In genomic region chr5:42952575-42952974, GRCh38 we compare ENCODE assay signal across 10 cellular contexts.
DNase-seq lines count a peak whose midpoint lies in the region; ATAC-seq and TF ChIP-seq lines count a peak whose summit lies in the region.
"Had no signal": no experiment of that assay in that cellular context is flagged by ENCODE, and none has a peak within 500 bp of the region (broad histone marks: within the 10 kb centered on the region; RNA-seq: fewer than 3 reads in every experiment).

No MANE protein-coding gene starts in this region.

- no peaks in the 10 kb centered on the region for H3K27me3 ChIP-seq in MM.1S (replicated peaks; ENCODE audit: insufficient read depth, low read length)
- H3K27me3 ChIP-seq: SJCRH30 had no signal

- peaks cover 25% of the 10 kb centered on the region for H3K9me3 Mint-ChIP-seq in dendritic cell treated with granulocyte-macrophage colony-stimulating factor and Interleukin-4, amounts not matched to agents 40 ng/mL and 50 ng/mL, for 4 days

- DNase-seq in DMS79 treated with DMSO at 0.1 percent for 48 hours (lab: John Stamatoyannopoulos, UW) (peak; percentile 43), DMS79 (lab: John Stamatoyannopoulos, UW) (no peak), MM.1S (no peak), skeletal muscle cell (ENCODE audit: low read depth) (no peak), NCI-H1694 (lab: John Stamatoyannopoulos, UW) (no peak), NCI-H1092 treated with DMSO at 0.1 percent for 48 hours (lab: John Stamatoyannopoulos, UW) (no peak)
- DNase-seq: SJCRH30 had no signal

- peaks cover 35% of the 10 kb centered on the region for H3K4me1 Mint-ChIP-seq in dendritic cell treated with granulocyte-macrophage colony-stimulating factor and Interleukin-4, amounts not matched to agents 40 ng/mL and 50 ng/mL, for 4 days (ENCODE audit: low read depth)

- no peaks in the 10 kb centered on the region for H3K9me2 ChIP-seq in MM.1S (replicated peaks; ENCODE audit: insufficient read depth, low read length)

- H3K27ac ChIP-seq in MM.1S (ENCODE audit: low read length) = peak overlapping the region; percentile 93; the same call in 1 of the 2 replicates
- H3K27ac ChIP-seq: HL-60, SJCRH30 had no signal

- ATAC-seq in GM21737 (IDR thresholded peaks at IDR 0.05; ENCODE audit: unreplicated experiment) = no peak

- peak overlapping the region; percentile 98 for H3K27ac Mint-ChIP-seq in dendritic cell treated with granulocyte-macrophage colony-stimulating factor and Interleukin-4, amounts not matched to agents 40 ng/mL and 50 ng/mL, for 4 days

- H3K79me2 ChIP-seq in MM.1S (ENCODE audit: low read length) = peaks cover 5% of the 10 kb centered on the region; the same call in 1 of the 2 replicates

- H4K20me1 ChIP-seq in MM.1S (ENCODE audit: insufficient read depth, low read length) = no peaks in the 10 kb centered on the region

- peaks cover 26% of the 10 kb centered on the region for H3K36me3 Mint-ChIP-seq in dendritic cell treated with granulocyte-macrophage colony-stimulating factor and Interleukin-4, amounts not matched to agents 40 ng/mL and 50 ng/mL, for 4 days (ENCODE audit: low read depth)

- peaks cover 10% of the 10 kb centered on the region for H3K27me3 Mint-ChIP-seq in dendritic cell treated with granulocyte-macrophage colony-stimulating factor and Interleukin-4, amounts not matched to agents 40 ng/mL and 50 ng/mL, for 4 days

- peak overlapping the region; percentile 83 for H3K4me3 Mint-ChIP-seq in dendritic cell treated with granulocyte-macrophage colony-stimulating factor and Interleukin-4, amounts not matched to agents 40 ng/mL and 50 ng/mL, for 4 days

- H3K4me2 ChIP-seq in MM.1S (ENCODE audit: low read depth, low read length) = peak overlapping the region; percentile 83

- no peaks in the 10 kb centered on the region for H3K36me3 ChIP-seq in MM.1S (replicated peaks; ENCODE audit: insufficient read depth, low read length)
- H3K36me3 ChIP-seq: SJCRH30 had no signal

- H3K9me3 ChIP-seq in MM.1S (replicated peaks; ENCODE audit: insufficient read depth, low read length) = no peaks in the 10 kb centered on the region

- H2AFZ ChIP-seq in MM.1S (ENCODE audit: low read length) = peak overlapping the region; percentile 81

- intact Hi-C loops in dendritic cell treated with granulocyte-macrophage colony-stimulating factor and Interleukin-4, amounts not matched to agents 40 ng/mL and 50 ng/mL, for 4 days (cut with micrococcal nuclease) = loop anchor here (5.0 kb wide), 1 partner anchor 55 kb away; no protein-coding TSS in a partner anchor

- H3K4me3 ChIP-seq in MM.1S (ENCODE audit: low read length) = peak overlapping the region; percentile 69
- H3K4me3 ChIP-seq in skeletal muscle cell (ENCODE audit: low read depth, low read length) = peak overlapping the region; percentile 58
- H3K4me3 ChIP-seq: SJCRH30 had no signal

- peak overlapping the region; percentile 82; the same call in 1 of the 2 replicates for H3K9ac ChIP-seq in MM.1S (ENCODE audit: low read length)

- no peak for TF ChIP-seq CTCF in MM.1S (IDR thresholded peaks at IDR 0.05; ENCODE audit: low read length)

- H3K4me1 ChIP-seq in MM.1S (ENCODE audit: low read length) = peaks cover 11% of the 10 kb centered on the region
- H3K4me1 ChIP-seq: SJCRH30 had no signal

- H3F3A ChIP-seq in MM.1S (ENCODE audit: insufficient read depth, low read length) = peaks cover 45% of the 10 kb centered on the region
